1 cellular context compared by ENCODE assay signal in genomic region chr6:43689421-43689820, GRCh38.
TF ChIP-seq lines count a peak whose summit lies in the region.

No MANE protein-coding gene starts in this region.

TF ChIP-seq in K562, 482 proteins besides CTCF, POLR2A, EP300 and RAD21:
- TF ChIP-seq TAF9B (IDR thresholded peaks at IDR 0.05; ENCODE audit: partially characterized antibody) (no peak), CHD1 (IDR thresholded peaks at IDR 0.05; ENCODE audit: low read length) (no peak), ZNF318 (IDR thresholded peaks at IDR 0.05; ENCODE audit: borderline replicate concordance in 1 of 2, low read depth in 1 of 2) (no peak), ATF4 (CRISPR knock-in tag; IDR thresholded peaks at IDR 0.05) (no peak), ZBED1 (IDR thresholded peaks at IDR 0.05) (no peak), ESRRA (IDR thresholded peaks at IDR 0.05; ENCODE audit: borderline replicate concordance, low read depth) (peak; percentile 58; the same call in 1 of the 2 replicates), POLR3G (IDR thresholded peaks at IDR 0.05; ENCODE audit: extremely low read depth, insufficient read length, insufficient replicate concordance) (no peak), KAT7 (CRISPR knock-in tag; IDR thresholded peaks at IDR 0.05; ENCODE audit: borderline replicate concordance) (no peak)
- TF ChIP-seq, protein P1, sequence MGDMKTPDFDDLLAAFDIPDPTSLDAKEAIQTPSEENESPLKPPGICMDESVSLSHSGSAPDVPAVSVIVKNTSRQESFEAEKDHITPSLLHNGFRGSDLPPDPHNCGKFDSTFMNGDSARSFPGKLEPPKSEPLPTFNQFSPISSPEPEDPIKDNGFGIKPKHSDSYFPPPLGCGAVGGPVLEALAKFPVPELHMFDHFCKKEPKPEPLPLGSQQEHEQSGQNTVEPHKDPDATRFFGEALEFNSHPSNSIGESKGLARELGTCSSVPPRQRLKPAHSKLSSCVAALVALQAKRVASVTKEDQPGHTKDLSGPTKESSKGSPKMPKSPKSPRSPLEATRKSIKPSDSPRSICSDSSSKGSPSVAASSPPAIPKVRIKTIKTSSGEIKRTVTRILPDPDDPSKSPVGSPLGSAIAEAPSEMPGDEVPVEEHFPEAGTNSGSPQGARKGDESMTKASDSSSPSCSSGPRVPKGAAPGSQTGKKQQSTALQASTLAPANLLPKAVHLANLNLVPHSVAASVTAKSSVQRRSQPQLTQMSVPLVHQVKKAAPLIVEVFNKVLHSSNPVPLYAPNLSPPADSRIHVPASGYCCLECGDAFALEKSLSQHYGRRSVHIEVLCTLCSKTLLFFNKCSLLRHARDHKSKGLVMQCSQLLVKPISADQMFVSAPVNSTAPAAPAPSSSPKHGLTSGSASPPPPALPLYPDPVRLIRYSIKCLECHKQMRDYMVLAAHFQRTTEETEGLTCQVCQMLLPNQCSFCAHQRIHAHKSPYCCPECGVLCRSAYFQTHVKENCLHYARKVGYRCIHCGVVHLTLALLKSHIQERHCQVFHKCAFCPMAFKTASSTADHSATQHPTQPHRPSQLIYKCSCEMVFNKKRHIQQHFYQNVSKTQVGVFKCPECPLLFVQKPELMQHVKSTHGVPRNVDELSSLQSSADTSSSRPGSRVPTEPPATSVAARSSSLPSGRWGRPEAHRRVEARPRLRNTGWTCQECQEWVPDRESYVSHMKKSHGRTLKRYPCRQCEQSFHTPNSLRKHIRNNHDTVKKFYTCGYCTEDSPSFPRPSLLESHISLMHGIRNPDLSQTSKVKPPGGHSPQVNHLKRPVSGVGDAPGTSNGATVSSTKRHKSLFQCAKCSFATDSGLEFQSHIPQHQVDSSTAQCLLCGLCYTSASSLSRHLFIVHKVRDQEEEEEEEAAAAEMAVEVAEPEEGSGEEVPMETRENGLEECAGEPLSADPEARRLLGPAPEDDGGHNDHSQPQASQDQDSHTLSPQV (IDR thresholded peaks at IDR 0.05): no peak
TF ChIP-seq in K562: peak in this region for 1.
